24 cellular contexts compared by ENCODE assay signal in genomic region chr22:37628830-37629229, GRCh38. TPM values are rescaled to one million over a fixed set of nuclear protein-coding genes. Genes with fewer than 3 reads are reported as not detected.
DNase-seq lines count a peak whose midpoint lies in the region; ATAC-seq and TF ChIP-seq lines count a peak whose summit lies in the region.
"Had no signal": no experiment of that assay in that cellular context is flagged by ENCODE, and none has a peak within 500 bp of the region (broad histone marks: within the 10 kb centered on the region; RNA-seq: fewer than 3 reads in every experiment).

No MANE protein-coding gene starts in this region.

- TF ChIP-seq CTCF in body of pancreas (IDR thresholded peaks at IDR 0.05) (no peak), sigmoid colon (IDR thresholded peaks at IDR 0.05) (no peak)

- no peak overlapping the region for H3K4me3 Mint-ChIP-seq in activated naive CD4-positive, alpha-beta T cell treated with anti-CD3 and anti-CD28 coated beads, Interleukin-2, amount 50 U/mL, for 24 hours
- no peak overlapping the region for H3K4me3 Mint-ChIP-seq in activated T-helper 1 cell treated with anti-CD3 and anti-CD28 coated beads, Interleukin-12 subunit alpha, Interleukin-12 subunit beta, Interleukin-2, Interleukin-4 antibody, amounts not matched to agents 30 ng/mL and 10 ng/mL and 1 ng/mL, durations not matched to agents 14 hours and 24 hours and 36 hours
- peak overlapping the region in 3 of 10 donors; percentile 23 to 80 (median 77) for H3K4me3 Mint-ChIP-seq in naive thymus-derived CD4-positive, alpha-beta T cell
- no peak overlapping the region for H3K4me3 Mint-ChIP-seq in stimulated activated naive CD8-positive, alpha-beta T cell treated with anti-CD3 and anti-CD28 coated beads, Interleukin-15, amount 100 ng/mL, for 72 hours

- H3K27ac Mint-ChIP-seq in activated naive CD4-positive, alpha-beta T cell treated with anti-CD3 and anti-CD28 coated beads, Interleukin-2, amount 50 U/mL, for 24 hours = peak overlapping the region; percentile 86
- peak overlapping the region; percentile 34 for H3K27ac Mint-ChIP-seq in activated T-helper 1 cell treated with anti-CD3 and anti-CD28 coated beads, Interleukin-12 subunit alpha, Interleukin-12 subunit beta, Interleukin-2, Interleukin-4 antibody, amounts not matched to agents 30 ng/mL and 10 ng/mL and 1 ng/mL, durations not matched to agents 14 hours and 24 hours and 36 hours
- H3K27ac Mint-ChIP-seq in naive thymus-derived CD4-positive, alpha-beta T cell = peak overlapping the region; percentile 63 to 95 (median 91)
- peak overlapping the region in 1 of 2 donors; percentile 17 for H3K27ac Mint-ChIP-seq in stimulated activated naive CD8-positive, alpha-beta T cell treated with anti-CD3 and anti-CD28 coated beads, Interleukin-15, amount 100 ng/mL, for 72 hours

- POLR2A ChIA-PET in naive thymus-derived CD4-positive, alpha-beta T cell (lab: Charles Lee) = interaction anchor here (1.1 to 7.6 kb wide), 5 partner anchors 11 to 57 kb away, joined by 3 to 135 read pairs (median 15); partner anchors contain the start of genes GGA1, NOL12, PDXP and SH3BP1

- WGBS in body of pancreas, 2 donors = 83 to 89% methylated on average over 3 to 8 of the region's 8 CpGs
- WGBS in sigmoid colon, 2 donors = 92 to 94% methylated on average over 8 of the region's 8 CpGs

- H3K36me3 Mint-ChIP-seq in activated naive CD4-positive, alpha-beta T cell treated with anti-CD3 and anti-CD28 coated beads, Interleukin-2, amount 50 U/mL, for 24 hours = peaks cover 3% of the 10 kb centered on the region
- peaks cover 6% of the 10 kb centered on the region for H3K36me3 Mint-ChIP-seq in activated T-helper 1 cell treated with anti-CD3 and anti-CD28 coated beads, Interleukin-12 subunit alpha, Interleukin-12 subunit beta, Interleukin-2, Interleukin-4 antibody, amounts not matched to agents 30 ng/mL and 10 ng/mL and 1 ng/mL, durations not matched to agents 14 hours and 24 hours and 36 hours (ENCODE audit: low read depth)
- peaks cover 0 to 7% (median 0%) of the 10 kb centered on the region in 5 donors for H3K36me3 Mint-ChIP-seq in naive thymus-derived CD4-positive, alpha-beta T cell

- intact Hi-C loops in activated T-helper 1 cell treated with anti-CD3 and anti-CD28 coated beads, Interleukin-12 subunit alpha, Interleukin-12 subunit beta, Interleukin-2, Interleukin-4 antibody, amounts not matched to agents 30 ng/mL and 10 ng/mL and 1 ng/mL, durations not matched to agents 14 hours and 24 hours and 36 hours (cut with micrococcal nuclease) = no loop called here
- intact Hi-C loops in naive thymus-derived CD4-positive, alpha-beta T cell (cut with micrococcal nuclease) = loop anchor here in 1 of 2 donors (5.0 kb wide), 1 partner anchor 118 kb away; no protein-coding TSS in a partner anchor
- intact Hi-C loops in body of pancreas (cut with DNase I) (no loop called here), sigmoid colon (cut with DNase I) (loop anchor here (5.0 to 10.0 kb wide), 2 partner anchors 163 to 326 kb away; partner anchors contain the start of genes C22orf23 and POLR2F)

- no peak for ATAC-seq in naive thymus-derived CD4-positive, alpha-beta T cell
- no peak for ATAC-seq in body of pancreas
- ATAC-seq in stimulated activated naive CD8-positive, alpha-beta T cell treated with anti-CD3 and anti-CD28 coated beads, Interleukin-15, amount 100 ng/mL, for 72 hours = no peak

- TF ChIP-seq EP300 in sigmoid colon (IDR thresholded peaks at IDR 0.05) = no peak

- H3K9me3 ChIP-seq in naive thymus-derived CD4-positive, alpha-beta T cell (ENCODE audit: control insufficient read depth in 2 of 3, low read length in 3 of 3) = no peaks in the 10 kb centered on the region
- H3K9me3 ChIP-seq in body of pancreas (no peaks in the 10 kb centered on the region), sigmoid colon (no peaks in the 10 kb centered on the region)
- H3K9me3 ChIP-seq: prostate gland, SJCRH30 had no signal

- H3K27me3 Mint-ChIP-seq in activated naive CD4-positive, alpha-beta T cell treated with anti-CD3 and anti-CD28 coated beads, Interleukin-2, amount 50 U/mL, for 24 hours = no peaks in the 10 kb centered on the region
- no peaks in the 10 kb centered on the region for H3K27me3 Mint-ChIP-seq in activated T-helper 1 cell treated with anti-CD3 and anti-CD28 coated beads, Interleukin-12 subunit alpha, Interleukin-12 subunit beta, Interleukin-2, Interleukin-4 antibody, amounts not matched to agents 30 ng/mL and 10 ng/mL and 1 ng/mL, durations not matched to agents 14 hours and 24 hours and 36 hours (ENCODE audit: insufficient read depth)
- H3K27me3 Mint-ChIP-seq in naive thymus-derived CD4-positive, alpha-beta T cell = no peaks in the 10 kb centered on the region
- H3K27me3 Mint-ChIP-seq in stimulated activated naive CD8-positive, alpha-beta T cell treated with anti-CD3 and anti-CD28 coated beads, Interleukin-15, amount 100 ng/mL, for 72 hours = no peaks in the 10 kb centered on the region

- H3K27ac ChIP-seq in naive thymus-derived CD4-positive, alpha-beta T cell (ENCODE audit: low read depth, low read length) = peak overlapping the region; percentile 79
- no peak overlapping the region for H3K27ac ChIP-seq in body of pancreas
- peak overlapping the region in 1 of 4 donors; percentile 91 for H3K27ac ChIP-seq in sigmoid colon
- H3K27ac ChIP-seq: PC-9, prostate gland, SJCRH30 had no signal

- no peaks in the 10 kb centered on the region for H3K27me3 ChIP-seq in naive thymus-derived CD4-positive, alpha-beta T cell (ENCODE audit: control insufficient read depth in 2 of 2, insufficient read depth in 2 of 2, low read length in 2 of 2)
- H3K27me3 ChIP-seq in body of pancreas (no peaks in the 10 kb centered on the region), sigmoid colon (no peaks in the 10 kb centered on the region)
- H3K27me3 ChIP-seq: SJCRH30 had no signal

- DNase-seq in activated naive CD4-positive, alpha-beta T cell treated with Interleukin-2 at 50 U/mL for 16 hours = no peak
- no peak for DNase-seq in activated T-helper 1 cell treated with anti-CD3 and anti-CD28 coated beads, Interleukin-12 subunit alpha, Interleukin-12 subunit beta, Interleukin-2, Interleukin-4 antibody, amounts not matched to agents 30 ng/mL and 10 ng/mL and 1 ng/mL, durations not matched to agents 14 hours and 24 hours and 36 hours (ENCODE audit: low spot score)
- DNase-seq in naive thymus-derived CD4-positive, alpha-beta T cell = no peak
- no peak for DNase-seq in body of pancreas
- no peak for DNase-seq in MV-4-11 (lab: John Stamatoyannopoulos, UW)
- DNase-seq in sigmoid colon = no peak
- DNase-seq in stimulated activated naive CD8-positive, alpha-beta T cell treated with anti-CD3 and anti-CD28 coated beads, Interleukin-15, amount 100 ng/mL, for 72 hours = no peak
- DNase-seq: activated CD4-positive, alpha-beta T cell treated with anti-CD3 and anti-CD28 coated beads for 1 hour; activated T-cell treated with anti-CD3 and anti-CD28 coated beads, Interleukin-2, amount 50 U/mL, for 48 hours; aorta; COR-L47; GOT3; head of caudate nucleus; NCI-H1436 treated with DMSO at 0.1 percent for 48 hours; NCI-H774; PC-9; SJCRH30; T1000; trophoblast cell had no signal

- H3K36me3 ChIP-seq in naive thymus-derived CD4-positive, alpha-beta T cell (ENCODE audit: control insufficient read depth in 2 of 3, insufficient read depth in 3 of 3, low read length in 3 of 3) = peaks cover 0 to 47% (median 0%) of the 10 kb centered on the region in 3 experiments
- peaks cover 3 to 14% of the 10 kb centered on the region in 2 donors for H3K36me3 ChIP-seq in body of pancreas (replicated peaks in 1 of 2; ENCODE audit: insufficient read depth in 1 of 2, low read depth in 2 of 2)
- peaks cover 5 to 44% (median 12%) of the 10 kb centered on the region in 4 donors for H3K36me3 ChIP-seq in sigmoid colon

- H3K9me3 Mint-ChIP-seq in activated naive CD4-positive, alpha-beta T cell treated with anti-CD3 and anti-CD28 coated beads, Interleukin-2, amount 50 U/mL, for 24 hours = no peaks in the 10 kb centered on the region
- H3K9me3 Mint-ChIP-seq in activated T-helper 1 cell treated with anti-CD3 and anti-CD28 coated beads, Interleukin-12 subunit alpha, Interleukin-12 subunit beta, Interleukin-2, Interleukin-4 antibody, amounts not matched to agents 30 ng/mL and 10 ng/mL and 1 ng/mL, durations not matched to agents 14 hours and 24 hours and 36 hours = no peaks in the 10 kb centered on the region
- H3K9me3 Mint-ChIP-seq in naive thymus-derived CD4-positive, alpha-beta T cell = no peaks in the 10 kb centered on the region
- H3K9me3 Mint-ChIP-seq in stimulated activated naive CD8-positive, alpha-beta T cell treated with anti-CD3 and anti-CD28 coated beads, Interleukin-15, amount 100 ng/mL, for 72 hours = no peaks in the 10 kb centered on the region

- no peak for TF ChIP-seq POLR2A in body of pancreas (IDR thresholded peaks at IDR 0.05)
- TF ChIP-seq POLR2A in sigmoid colon (IDR thresholded peaks at IDR 0.05) = no peak

- H3K4me1 Mint-ChIP-seq in activated naive CD4-positive, alpha-beta T cell treated with anti-CD3 and anti-CD28 coated beads, Interleukin-2, amount 50 U/mL, for 24 hours = peaks cover 57% of the 10 kb centered on the region
- H3K4me1 Mint-ChIP-seq in activated T-helper 1 cell treated with anti-CD3 and anti-CD28 coated beads, Interleukin-12 subunit alpha, Interleukin-12 subunit beta, Interleukin-2, Interleukin-4 antibody, amounts not matched to agents 30 ng/mL and 10 ng/mL and 1 ng/mL, durations not matched to agents 14 hours and 24 hours and 36 hours (ENCODE audit: low read depth) = peaks cover 54% of the 10 kb centered on the region
- peaks cover 36 to 71% (median 47%) of the 10 kb centered on the region in 7 donors for H3K4me1 Mint-ChIP-seq in naive thymus-derived CD4-positive, alpha-beta T cell
- peaks cover 92% of the 10 kb centered on the region for H3K4me1 Mint-ChIP-seq in stimulated activated naive CD8-positive, alpha-beta T cell treated with anti-CD3 and anti-CD28 coated beads, Interleukin-15, amount 100 ng/mL, for 72 hours

- CTCF ChIA-PET in naive thymus-derived CD4-positive, alpha-beta T cell (lab: Charles Lee) = interaction anchor here (0.8 to 20.3 kb wide), 4 partner anchors 11 to 1073 kb away, joined by 3 to 292 read pairs (median 10); partner anchors contain the start of genes GGA1 and SH3BP1

- H3K4me1 ChIP-seq in naive thymus-derived CD4-positive, alpha-beta T cell (ENCODE audit: control insufficient read depth in 2 of 2, insufficient read depth in 2 of 2, low read length in 2 of 2) = peaks cover 62 to 67% of the 10 kb centered on the region in 2 donors
- peaks cover 11% of the 10 kb centered on the region for H3K4me1 ChIP-seq in body of pancreas
- peaks cover 0 to 57% (median 44%) of the 10 kb centered on the region in 4 donors for H3K4me1 ChIP-seq in sigmoid colon

- H3K4me3 ChIP-seq in naive thymus-derived CD4-positive, alpha-beta T cell (ENCODE audit: low read length) = no peak overlapping the region
- H3K4me3 ChIP-seq in body of pancreas (no peak overlapping the region), sigmoid colon (no peak overlapping the region)
- H3K4me3 ChIP-seq: PC-9, prostate gland, SJCRH30 had no signal

RNA-seq across cellular contexts. Expression of gene SH3BP1, which starts 10.6 kb away (rescaled TPM):
- 110 and 116 TPM in 2 replicates for total RNA-seq in activated T-helper 1 cell treated with anti-CD3 and anti-CD28 coated beads, Interleukin-12 subunit alpha, Interleukin-12 subunit beta, Interleukin-2, Interleukin-4 antibody, amounts not matched to agents 30 ng/mL and 10 ng/mL and 1 ng/mL, durations not matched to agents 14 hours and 24 hours and 36 hours
- total RNA-seq in naive thymus-derived CD4-positive, alpha-beta T cell = 100 to 1,000 TPM in 2 of 5 experiments, 10 to 100 TPM in 3; 66.4 to 157 (median 89.2) TPM
- 10 to 100 TPM; 12.9 to 23.0 TPM for polyA plus RNA-seq in naive thymus-derived CD4-positive, alpha-beta T cell
- total RNA-seq in body of pancreas (10 to 100 TPM in 1 of 2 donors, 1 to 10 TPM in 1; 2.0 to 40.0 TPM), sigmoid colon (1 to 10 TPM; 1.4 to 6.9 (median 4.7) TPM)
- polyA plus RNA-seq in sigmoid colon = 10 to 100 TPM; 35.4 to 71.2 (median 58.5) TPM
- total RNA-seq: myocyte had no signal

RNA-seq across cellular contexts. Expression of gene GGA1, which starts 20.2 kb away (rescaled TPM):
- 70.8 and 78.9 TPM in 2 replicates for total RNA-seq in activated T-helper 1 cell treated with anti-CD3 and anti-CD28 coated beads, Interleukin-12 subunit alpha, Interleukin-12 subunit beta, Interleukin-2, Interleukin-4 antibody, amounts not matched to agents 30 ng/mL and 10 ng/mL and 1 ng/mL, durations not matched to agents 14 hours and 24 hours and 36 hours
- 100 to 1,000 TPM in 3 of 5 experiments, 10 to 100 TPM in 2; 64.2 to 124 (median 102) TPM for total RNA-seq in naive thymus-derived CD4-positive, alpha-beta T cell
- 10 to 100 TPM; 20.8 to 22.3 TPM for polyA plus RNA-seq in naive thymus-derived CD4-positive, alpha-beta T cell
- 10 to 100 TPM; 38.4 to 42.5 TPM for total RNA-seq in body of pancreas
- 10 to 100 TPM; 26.4 to 59.8 (median 42.3) TPM for total RNA-seq in sigmoid colon
- 10 to 100 TPM; 25.2 to 77.4 (median 34.4) TPM for polyA plus RNA-seq in sigmoid colon

RNA-seq across cellular contexts. Expression of gene PDXP, which starts 29.7 kb away (rescaled TPM):
- 47.0 and 50.4 TPM in 2 replicates for total RNA-seq in activated T-helper 1 cell treated with anti-CD3 and anti-CD28 coated beads, Interleukin-12 subunit alpha, Interleukin-12 subunit beta, Interleukin-2, Interleukin-4 antibody, amounts not matched to agents 30 ng/mL and 10 ng/mL and 1 ng/mL, durations not matched to agents 14 hours and 24 hours and 36 hours
- total RNA-seq in naive thymus-derived CD4-positive, alpha-beta T cell = 10 to 100 TPM in 1 of 5 experiments, 1 to 10 TPM in 4; 3.9 to 27.4 (median 7.5) TPM
- 1 to 10 TPM; 1.9 to 3.6 TPM for polyA plus RNA-seq in naive thymus-derived CD4-positive, alpha-beta T cell
- total RNA-seq in body of pancreas = 10 to 100 TPM in 1 of 2 donors, 1 to 10 TPM in 1; 7.0 to 23.1 TPM
- total RNA-seq in sigmoid colon = 10 to 100 TPM in 2 of 4 donors, 1 to 10 TPM in 2; 7.5 to 12.8 (median 9.6) TPM
- 10 to 100 TPM; 30.2 to 51.1 (median 48.6) TPM for polyA plus RNA-seq in sigmoid colon

RNA-seq across cellular contexts. Expression of gene LGALS1, which starts 46.6 kb away (rescaled TPM):
- total RNA-seq in activated T-helper 1 cell treated with anti-CD3 and anti-CD28 coated beads, Interleukin-12 subunit alpha, Interleukin-12 subunit beta, Interleukin-2, Interleukin-4 antibody, amounts not matched to agents 30 ng/mL and 10 ng/mL and 1 ng/mL, durations not matched to agents 14 hours and 24 hours and 36 hours = 245 and 254 TPM in 2 replicates
- 100 to 1,000 TPM in 2 of 5 experiments, 10 to 100 TPM in 3; 23.6 to 969 (median 54.4) TPM for total RNA-seq in naive thymus-derived CD4-positive, alpha-beta T cell
- 10 to 100 TPM; 22.9 to 30.5 TPM for polyA plus RNA-seq in naive thymus-derived CD4-positive, alpha-beta T cell
- total RNA-seq in body of pancreas = 100 to 1,000 TPM in 1 of 2 donors, 10 to 100 TPM in 1; 90.3 to 325 TPM
- total RNA-seq in sigmoid colon = 1,000 to 10,000 TPM in 3 of 4 donors, 100 to 1,000 TPM in 1; 911 to 2,925 (median 2,030) TPM
- polyA plus RNA-seq in sigmoid colon = 100 to 1,000 TPM; 373 to 487 (median 439) TPM

RNA-seq across cellular contexts. Expression of gene LGALS2, which starts 48.9 kb away (rescaled TPM):
- total RNA-seq in activated T-helper 1 cell treated with anti-CD3 and anti-CD28 coated beads, Interleukin-12 subunit alpha, Interleukin-12 subunit beta, Interleukin-2, Interleukin-4 antibody, amounts not matched to agents 30 ng/mL and 10 ng/mL and 1 ng/mL, durations not matched to agents 14 hours and 24 hours and 36 hours = not detected in 2 replicates
- total RNA-seq in naive thymus-derived CD4-positive, alpha-beta T cell = 100 to 1,000 TPM in 1 of 5 experiments, 1 to 10 TPM in 1, not detected in 3; 6.4 to 123 TPM
- polyA plus RNA-seq in naive thymus-derived CD4-positive, alpha-beta T cell = under 1 TPM in 1 of 2 donors, not detected in 1; 0.71 TPM
- total RNA-seq in body of pancreas = 10 to 100 TPM; 19.2 to 68.9 TPM
- total RNA-seq in sigmoid colon = not detected
- polyA plus RNA-seq in sigmoid colon = 100 to 1,000 TPM in 2 of 3 donors, 10 to 100 TPM in 1; 61.9 to 155 (median 147) TPM
- total RNA-seq: chondrocyte, M059J, myocyte, PC-9, prostate gland, SJCRH30 had no signal
